8 cellular contexts compared by ENCODE assay signal in the genomic region with DNA sequence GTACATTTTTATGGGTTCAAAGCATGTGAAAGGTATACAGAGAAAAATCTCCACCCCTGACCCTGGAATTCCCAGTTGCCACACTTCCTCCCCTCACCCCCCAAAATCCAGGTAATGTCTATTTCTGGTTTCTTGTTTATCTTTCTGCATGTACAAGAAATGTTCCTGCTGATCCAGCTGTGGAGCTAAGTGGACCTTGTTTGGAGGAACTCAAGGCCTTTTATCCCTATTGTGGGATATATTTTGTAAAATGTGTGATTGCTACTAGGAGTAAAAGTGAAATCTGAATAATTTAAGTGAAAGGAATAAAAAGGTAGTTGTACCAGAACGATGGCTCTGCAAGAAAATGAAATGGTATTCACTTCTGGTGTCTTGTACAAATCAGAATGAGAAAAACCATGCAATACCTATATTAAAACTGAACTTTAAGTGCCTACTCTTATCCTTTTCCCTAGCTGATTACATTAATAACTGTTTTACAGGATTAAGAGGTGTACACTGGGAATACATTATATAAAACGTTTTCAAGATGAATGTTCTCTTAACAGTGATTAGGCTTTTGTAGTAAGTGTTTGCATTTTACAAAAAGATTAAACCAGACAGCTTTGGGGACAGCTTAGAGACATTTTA. TPM values are rescaled to one million over a fixed set of nuclear protein-coding genes. Genes with fewer than 3 reads are reported as not detected.
A peak's percentile ranks its signal among the peaks of the same experiment; 100 is the strongest.
DNase-seq lines count a peak whose midpoint lies in the region; ATAC-seq and TF ChIP-seq lines count a peak whose summit lies in the region.

No MANE protein-coding gene starts in this region.

- peak overlapping the region; percentile 76 to 99 (median 98) for H3K4me3 Mint-ChIP-seq in CD4-positive, CD25-positive, alpha-beta regulatory T cell
- H3K4me3 Mint-ChIP-seq in dendritic cell treated with granulocyte-macrophage colony-stimulating factor and Interleukin-4, amounts not matched to agents 40 ng/mL and 50 ng/mL, for 4 days, result peak overlapping the region; percentile 53
- H3K4me3 Mint-ChIP-seq in neural crest cell, result peak overlapping the region; percentile 97

- H3K36me3 Mint-ChIP-seq in CD4-positive, CD25-positive, alpha-beta regulatory T cell, result no peaks in the 10 kb centered on the region
- H3K36me3 Mint-ChIP-seq in dendritic cell treated with granulocyte-macrophage colony-stimulating factor and Interleukin-4, amounts not matched to agents 40 ng/mL and 50 ng/mL, for 4 days (ENCODE audit: low read depth), result peaks cover 28% of the 10 kb centered on the region
- no peaks in the 10 kb centered on the region for H3K36me3 Mint-ChIP-seq in neural crest cell (ENCODE audit: low read depth)

- H3K9me3 Mint-ChIP-seq in CD4-positive, CD25-positive, alpha-beta regulatory T cell, result peaks cover 0 to 2% (median 0%) of the 10 kb centered on the region in 7 donors
- no peaks in the 10 kb centered on the region for H3K9me3 Mint-ChIP-seq in dendritic cell treated with granulocyte-macrophage colony-stimulating factor and Interleukin-4, amounts not matched to agents 40 ng/mL and 50 ng/mL, for 4 days
- H3K9me3 Mint-ChIP-seq in neural crest cell, result no peaks in the 10 kb centered on the region

- H3K27ac Mint-ChIP-seq in CD4-positive, CD25-positive, alpha-beta regulatory T cell, result peak overlapping the region; percentile 12 to 96 (median 69)
- peak overlapping the region; percentile 97 for H3K27ac Mint-ChIP-seq in dendritic cell treated with granulocyte-macrophage colony-stimulating factor and Interleukin-4, amounts not matched to agents 40 ng/mL and 50 ng/mL, for 4 days
- H3K27ac Mint-ChIP-seq in neural crest cell (ENCODE audit: unreplicated experiment), result peak overlapping the region; percentile 89

- peak overlapping the region; percentile 99 for H3K4me3 ChIP-seq in CD4-positive, CD25-positive, alpha-beta regulatory T cell (ENCODE audit: low read depth, low read length)
- H3K4me3 ChIP-seq in LNCaP clone FGC (ENCODE audit: low read depth, low read length), result peak overlapping the region; percentile 78

- no peak for TF ChIP-seq CTCF in LNCaP clone FGC (IDR thresholded peaks at IDR 0.05; ENCODE audit: control insufficient read depth, extremely low read depth, insufficient read depth)
- TF ChIP-seq CTCF in neural crest cell (conservative IDR thresholded peaks at IDR 0.05), result no peak

- peaks cover 29 to 71% (median 45%) of the 10 kb centered on the region in 4 donors for H3K4me1 Mint-ChIP-seq in CD4-positive, CD25-positive, alpha-beta regulatory T cell
- H3K4me1 Mint-ChIP-seq in dendritic cell treated with granulocyte-macrophage colony-stimulating factor and Interleukin-4, amounts not matched to agents 40 ng/mL and 50 ng/mL, for 4 days (ENCODE audit: low read depth), result peaks cover 46% of the 10 kb centered on the region
- peaks cover 36% of the 10 kb centered on the region for H3K4me1 Mint-ChIP-seq in neural crest cell

- intact Hi-C loops in dendritic cell treated with granulocyte-macrophage colony-stimulating factor and Interleukin-4, amounts not matched to agents 40 ng/mL and 50 ng/mL, for 4 days (cut with micrococcal nuclease), result loop anchor here (5.0 kb wide), 2 partner anchors 33 to 37 kb away; no protein-coding TSS in a partner anchor

- H3K27me3 ChIP-seq in CD4-positive, CD25-positive, alpha-beta regulatory T cell (ENCODE audit: control insufficient read depth, insufficient read depth, low read length), result no peaks in the 10 kb centered on the region

- no peak for DNase-seq in CD4-positive, CD25-positive, alpha-beta regulatory T cell
- no peak for DNase-seq in LNCaP clone FGC (ENCODE audit: low read depth)
- no peak for DNase-seq in neural crest cell (ENCODE audit: low read depth, low spot score)
- DNase-seq in Kasumi-1 (lab: John Stamatoyannopoulos, UW), result no peak
- no peak for DNase-seq in NCI-H1092 (lab: John Stamatoyannopoulos, UW)
- no peak for DNase-seq in NCI-H2196 (lab: John Stamatoyannopoulos, UW; ENCODE audit: unreplicated experiment)

- H3K36me3 ChIP-seq in CD4-positive, CD25-positive, alpha-beta regulatory T cell (ENCODE audit: control insufficient read depth, insufficient read depth, low read length), result no peaks in the 10 kb centered on the region

- no peaks in the 10 kb centered on the region for H3K27me3 Mint-ChIP-seq in CD4-positive, CD25-positive, alpha-beta regulatory T cell
- no peaks in the 10 kb centered on the region for H3K27me3 Mint-ChIP-seq in dendritic cell treated with granulocyte-macrophage colony-stimulating factor and Interleukin-4, amounts not matched to agents 40 ng/mL and 50 ng/mL, for 4 days
- H3K27me3 Mint-ChIP-seq in neural crest cell (ENCODE audit: low read depth), result no peaks in the 10 kb centered on the region

- no peaks in the 10 kb centered on the region for H3K9me3 ChIP-seq in CD4-positive, CD25-positive, alpha-beta regulatory T cell (ENCODE audit: control insufficient read depth in 2 of 2, low read length in 2 of 2)

- no peak for ATAC-seq in CD4-positive, CD25-positive, alpha-beta regulatory T cell (ENCODE audit: low read depth in 2 of 2)
- no peak for ATAC-seq in GM19397 (IDR thresholded peaks at IDR 0.05; ENCODE audit: unreplicated experiment)

- H3K27ac ChIP-seq in CD4-positive, CD25-positive, alpha-beta regulatory T cell (ENCODE audit: insufficient read depth, low read length, poor library complexity, severe bottlenecking), result peak overlapping the region; percentile 91

- H3K4me1 ChIP-seq in CD4-positive, CD25-positive, alpha-beta regulatory T cell (ENCODE audit: control insufficient read depth, insufficient read depth, low read length, poor library complexity, severe bottlenecking), result peaks cover 50% of the 10 kb centered on the region

RNA-seq across cellular contexts. Expression of gene SPEN, which starts 3.1 kb away (rescaled TPM):
- total RNA-seq in CD4-positive, CD25-positive, alpha-beta regulatory T cell, result 92.4 TPM
- 1 to 10 TPM; 7.4 to 9.0 (median 7.9) TPM for polyA plus RNA-seq in CD4-positive, CD25-positive, alpha-beta regulatory T cell
- total RNA-seq in neural crest cell, result 66.5 and 69.4 TPM in 2 replicates

RNA-seq across cellular contexts. Expression of gene UQCRHL, which starts 43.1 kb away (rescaled TPM):
- 0.59 TPM for total RNA-seq in CD4-positive, CD25-positive, alpha-beta regulatory T cell
- polyA plus RNA-seq in CD4-positive, CD25-positive, alpha-beta regulatory T cell, result 1 to 10 TPM in 3 of 4 donors, under 1 TPM in 1; 0.94 to 1.7 (median 1.1) TPM
- total RNA-seq in neural crest cell, result 2.7 and 3.3 TPM in 2 replicates
